In genomic region chr22:23282516-23282915, GRCh38 we compare ENCODE assay signal across 1 cellular context.
TF ChIP-seq lines count a peak whose summit lies in the region.

No MANE protein-coding gene starts in this region.

TF ChIP-seq in HCT116, 20 proteins besides CTCF, POLR2A, EP300 and RAD21 (continued from another document):
- TF ChIP-seq ZBTB33 (IDR thresholded peaks at IDR 0.05; ENCODE audit: extremely low read depth, insufficient replicate concordance, low read length) (no peak), YY1 (IDR thresholded peaks at IDR 0.05; ENCODE audit: extremely low read depth, insufficient replicate concordance, low read depth, low read length) (no peak), POLR2AphosphoS5 (IDR thresholded peaks at IDR 0.05; ENCODE audit: low read depth, low read length) (no peak), SRF (IDR thresholded peaks at IDR 0.05; ENCODE audit: low read depth) (no peak), CEBPB (IDR thresholded peaks at IDR 0.05; ENCODE audit: low read depth) (no peak), FOSL1 (IDR thresholded peaks at IDR 0.05; ENCODE audit: low read depth) (no peak; the same call in 1 of the 2 replicates)
